In genomic region chr2:38578832-38579231, GRCh38 we compare ENCODE assay signal across 1 cellular context.
TF ChIP-seq lines count a peak whose summit lies in the region.

No MANE protein-coding gene starts in this region.

TF ChIP-seq in HepG2, 621 proteins besides CTCF, POLR2A, EP300 and RAD21 (continued from another document):
- TF ChIP-seq REST (IDR thresholded peaks at IDR 0.05; ENCODE audit: borderline replicate concordance in 1 of 2, low read depth in 1 of 2, low read length in 2 of 2) = no peak
